Comparison of ENCODE assay signal across 26 cellular contexts in the genomic region with DNA sequence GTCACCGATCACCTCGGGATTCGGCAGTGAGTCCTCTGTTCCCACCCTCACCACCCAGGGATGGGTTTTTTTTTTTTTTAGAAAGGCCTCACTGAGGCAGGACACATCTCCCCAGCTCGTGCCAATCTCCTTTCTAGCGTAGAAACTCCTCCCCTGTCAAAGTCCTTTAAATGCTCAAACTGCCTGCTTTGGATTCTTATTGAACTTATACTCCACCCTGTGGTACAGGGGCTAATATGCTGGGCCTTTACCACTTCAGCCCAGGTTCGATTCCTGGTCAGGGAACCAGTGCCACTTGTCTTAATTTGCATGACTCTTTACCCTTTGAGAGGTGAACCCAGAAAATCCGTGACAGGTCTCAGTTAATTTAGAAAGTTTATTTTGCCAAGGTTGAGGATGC.
"Had no signal": no experiment of that assay in that cellular context is flagged by ENCODE, and none has a peak within 500 bp of the region (broad histone marks: within the 10 kb centered on the region; RNA-seq: fewer than 3 reads in every experiment).

No MANE protein-coding gene starts in this region.

- H3K4me3 ChIP-seq: hepatocyte, left ventricle myocardium inferior, lung, neural progenitor cell, ovary, right atrium auricular region, right lobe of liver, smooth muscle cell, stomach, testis, thyroid gland, upper lobe of right lung had no signal

- H3K36me3 ChIP-seq: left ventricle myocardium inferior, neural progenitor cell, neutrophil, ovary, right atrium auricular region, right lobe of liver, stomach, thyroid gland, upper lobe of right lung had no signal

- H3K27me3 Mint-ChIP-seq: naive B cell; stimulated activated naive B cell treated with anti-CD40 and anti-IgM and Interleukin-4, amounts not matched to agents 10 μg/mL and 1 μg/mL and 100 μg/mL, for 72 hours had no signal

- H3K9me3 ChIP-seq: left ventricle myocardium inferior, ovary, right atrium auricular region, right lobe of liver, testis, thyroid gland, upper lobe of right lung had no signal

- H3K4me3 Mint-ChIP-seq: mesothelial cell of epicardium; natural killer cell; nephron progenitor cell; neural progenitor cell; stimulated activated naive B cell treated with anti-CD40 and anti-IgM and Interleukin-4, amounts not matched to agents 10 μg/mL and 1 μg/mL and 100 μg/mL, for 72 hours had no signal

- H3K4me1 Mint-ChIP-seq: mesothelial cell of epicardium, natural killer cell, nephron progenitor cell, neural progenitor cell had no signal

- H3K9me3 Mint-ChIP-seq: mesothelial cell of epicardium; natural killer cell; stimulated activated naive B cell treated with anti-CD40 and anti-IgM and Interleukin-4, amounts not matched to agents 10 μg/mL and 1 μg/mL and 100 μg/mL, for 72 hours had no signal

- H3K27ac Mint-ChIP-seq: mesothelial cell of epicardium; natural killer cell; nephron progenitor cell; neural progenitor cell; progenitor cell of endocrine pancreas; stimulated activated naive B cell treated with anti-CD40 and anti-IgM and Interleukin-4, amounts not matched to agents 10 μg/mL and 1 μg/mL and 100 μg/mL, for 72 hours had no signal

- H3K4me1 ChIP-seq: left ventricle myocardium inferior, neural progenitor cell, right atrium auricular region, right lobe of liver, stomach, testis, thyroid gland, upper lobe of right lung had no signal

- H3K36me3 Mint-ChIP-seq: mesothelial cell of epicardium; naive B cell; natural killer cell; stimulated activated naive B cell treated with anti-CD40 and anti-IgM and Interleukin-4, amounts not matched to agents 10 μg/mL and 1 μg/mL and 100 μg/mL, for 72 hours had no signal

- H3K27me3 ChIP-seq: hepatocyte, neural progenitor cell, neutrophil, ovary, right atrium auricular region, right lobe of liver, stomach, testis, thyroid gland, upper lobe of right lung had no signal

- DNase-seq: islet precursor cell; left ventricle myocardium inferior; mesendoderm; naive B cell; natural killer cell; nephron progenitor cell; occipital lobe; ovary; stimulated activated CD4-positive, alpha-beta T cell treated with anti-CD3 and anti-CD28 coated beads, Interleukin-1b, Interleukin-23, amount 100 ng/mL, for 48 hours; stimulated activated CD4-positive, alpha-beta T cell treated with anti-CD3 and anti-CD28 coated beads, Interleukin-2, amount 100 ng/mL, for 48 hours; stimulated activated naive B cell treated with anti-CD40 and anti-IgM and Interleukin-4, amounts not matched to agents 10 μg/mL and 1 μg/mL and 100 μg/mL, for 72 hours; stimulated activated naive CD8-positive, alpha-beta T cell treated with anti-CD3 and anti-CD28 coated beads, Interleukin-15, Interleukin-2, amounts not matched to agents 100 U/mL and 50 U/mL, for 24 hours; stomach; thyroid gland; trophoblast cell; upper lobe of right lung had no signal

- ATAC-seq: natural killer cell; right lobe of liver; stimulated activated naive B cell treated with anti-CD40 and anti-IgM and Interleukin-4, amounts not matched to agents 10 μg/mL and 1 μg/mL and 100 μg/mL, for 72 hours; stimulated activated naive CD8-positive, alpha-beta T cell treated with anti-CD3 and anti-CD28 coated beads, Interleukin-15, Interleukin-2, amounts not matched to agents 100 U/mL and 50 U/mL, for 24 hours; upper lobe of right lung had no signal

- H3K27ac ChIP-seq: hepatocyte, left ventricle myocardium inferior, neural progenitor cell, neutrophil, ovary, right atrium auricular region, right lobe of liver, stomach, testis, thyroid gland, upper lobe of right lung had no signal
